In genomic region chr7:3924277-3924676, GRCh38 we compare ENCODE assay signal across 1 cellular context.
TF ChIP-seq lines count a peak whose summit lies in the region.

No MANE protein-coding gene starts in this region.

TF ChIP-seq in GM23338, 12 proteins besides CTCF, POLR2A, EP300 and RAD21 (continued from another document):
- TF ChIP-seq ZNF462 (CRISPR knock-in tag; IDR thresholded peaks at IDR 0.05): no peak
- no peak for TF ChIP-seq JUNB (IDR thresholded peaks at IDR 0.05; ENCODE audit: unreplicated experiment)
- TF ChIP-seq EZH2 (IDR thresholded peaks at IDR 0.05; ENCODE audit: low read depth, unreplicated experiment): no peak
- TF ChIP-seq ZNF331 (CRISPR knock-in tag; IDR thresholded peaks at IDR 0.05; ENCODE audit: low read depth): no peak
- no peak for TF ChIP-seq NANOG (IDR thresholded peaks at IDR 0.05; ENCODE audit: borderline replicate concordance)
